1 cellular context compared by ENCODE assay signal in genomic region chr16:57447142-57447962, GRCh38.
TF ChIP-seq lines count a peak whose summit lies in the region.

Gene CIAPIN1 (minus strand): TSS chr16:57447385. CDS start chr16:57440928, 6,457 bp downstream.
Gene COQ9 (plus strand): TSS chr16:57447479. CDS start chr16:57447506, 27 bp downstream.

TF ChIP-seq in HepG2, 621 proteins besides CTCF, POLR2A, EP300 and RAD21 (continued from another document and continues in another):
- peak; percentile 100 for TF ChIP-seq ARNT2 (CRISPR knock-in tag; IDR thresholded peaks at IDR 0.05; ENCODE audit: low read depth)
- no peak for TF ChIP-seq BCLAF1 (IDR thresholded peaks at IDR 0.05)
- no peak for TF ChIP-seq TCF12 (IDR thresholded peaks at IDR 0.05)
- TF ChIP-seq TCF12 (CRISPR knock-in tag; IDR thresholded peaks at IDR 0.05): peak; percentile 84
- TF ChIP-seq NKX3-1 (CRISPR knock-in tag; IDR thresholded peaks at IDR 0.05): 0 out of 2 replicates have a peak, but pooled peaks have one; percentile 81
- peak; percentile 97 for TF ChIP-seq DMAP1 (CRISPR knock-in tag; IDR thresholded peaks at IDR 0.05)
- peak; percentile 90 for TF ChIP-seq KDM5A (IDR thresholded peaks at IDR 0.05; ENCODE audit: borderline replicate concordance, low read length)
- TF ChIP-seq SCMH1 (CRISPR knock-in tag; IDR thresholded peaks at IDR 0.05; ENCODE audit: borderline replicate concordance): no peak
- peak; percentile 78; the same call in 1 of the 2 replicates for TF ChIP-seq KLF12 (CRISPR knock-in tag; IDR thresholded peaks at IDR 0.05; ENCODE audit: borderline replicate concordance)
- no peak; the same call in 1 of the 2 replicates for TF ChIP-seq SNAI1 (CRISPR knock-in tag; IDR thresholded peaks at IDR 0.05; ENCODE audit: borderline replicate concordance)
- TF ChIP-seq YEATS2 (CRISPR knock-in tag; IDR thresholded peaks at IDR 0.05; ENCODE audit: borderline replicate concordance): peak; percentile 98
- TF ChIP-seq GATAD2A (CRISPR knock-in tag; IDR thresholded peaks at IDR 0.05): peak; percentile 64; the same call in 1 of the 2 replicates
- TF ChIP-seq SNAPC5 (CRISPR knock-in tag; IDR thresholded peaks at IDR 0.05; ENCODE audit: borderline replicate concordance): peak; percentile 27; the same call in 1 of the 2 replicates
- no peak for TF ChIP-seq USF2 (IDR thresholded peaks at IDR 0.05; ENCODE audit: low read depth, low read length)
- TF ChIP-seq USF2 (CRISPR knock-in tag; IDR thresholded peaks at IDR 0.05; ENCODE audit: borderline replicate concordance): no peak
- TF ChIP-seq ZNF776 (CRISPR knock-in tag; IDR thresholded peaks at IDR 0.05): peak; percentile 95
- TF ChIP-seq ZFP82 (CRISPR knock-in tag; IDR thresholded peaks at IDR 0.05; ENCODE audit: borderline replicate concordance): peak; percentile 77; the same call in 1 of the 2 replicates
- TF ChIP-seq BATF2 (CRISPR knock-in tag; IDR thresholded peaks at IDR 0.05): peak; percentile 90; the same call in 1 of the 2 replicates
- no peak for TF ChIP-seq HHEX (CRISPR knock-in tag; IDR thresholded peaks at IDR 0.05)
- TF ChIP-seq ZNF460 (CRISPR knock-in tag; IDR thresholded peaks at IDR 0.05; ENCODE audit: borderline replicate concordance): no peak
- peak; percentile 99 for TF ChIP-seq ZNF556 (CRISPR knock-in tag; IDR thresholded peaks at IDR 0.05; ENCODE audit: borderline replicate concordance)
- TF ChIP-seq LBX2 (CRISPR knock-in tag; IDR thresholded peaks at IDR 0.05; ENCODE audit: borderline replicate concordance): no peak; the same call in 1 of the 2 replicates
- peak; percentile 80; the same call in 1 of the 2 replicates for TF ChIP-seq ZNF17 (CRISPR knock-in tag; IDR thresholded peaks at IDR 0.05)
- peak; percentile 95; the same call in 1 of the 2 replicates for TF ChIP-seq ZNF615 (CRISPR knock-in tag; IDR thresholded peaks at IDR 0.05; ENCODE audit: borderline replicate concordance)
- peak; percentile 90 for TF ChIP-seq ETV5 (CRISPR knock-in tag; IDR thresholded peaks at IDR 0.05; ENCODE audit: borderline replicate concordance)
- no peak for TF ChIP-seq PREB (CRISPR knock-in tag; IDR thresholded peaks at IDR 0.05)
- peak; percentile 70 for TF ChIP-seq ZBTB20 (CRISPR knock-in tag; IDR thresholded peaks at IDR 0.05; ENCODE audit: borderline replicate concordance, low read depth)
- peak; percentile 88 for TF ChIP-seq BCL3 (CRISPR knock-in tag; IDR thresholded peaks at IDR 0.05)
- no peak; the same call in 1 of the 2 replicates for TF ChIP-seq ZNF232 (CRISPR knock-in tag; IDR thresholded peaks at IDR 0.05; ENCODE audit: borderline replicate concordance)
- no peak for TF ChIP-seq SOX6 (IDR thresholded peaks at IDR 0.05)
- TF ChIP-seq SOX6 (CRISPR knock-in tag; IDR thresholded peaks at IDR 0.05): peak; percentile 83
- TF ChIP-seq NFYC (CRISPR knock-in tag; IDR thresholded peaks at IDR 0.05): peak; percentile 51; the same call in 1 of the 2 replicates
- peak; percentile 97 for TF ChIP-seq KAT8 (CRISPR knock-in tag; IDR thresholded peaks at IDR 0.05)
- TF ChIP-seq ZNF343 (CRISPR knock-in tag; IDR thresholded peaks at IDR 0.05): peak; percentile 98
- TF ChIP-seq CHD2 (IDR thresholded peaks at IDR 0.05; ENCODE audit: low read depth, low read length): peak; percentile 100
- peak; percentile 83 for TF ChIP-seq ZNF121 (CRISPR knock-in tag; IDR thresholded peaks at IDR 0.05)
- peak; percentile 79 for TF ChIP-seq MED1 (CRISPR knock-in tag; IDR thresholded peaks at IDR 0.05)
- TF ChIP-seq EHMT2 (IDR thresholded peaks at IDR 0.05; ENCODE audit: borderline replicate concordance, low read depth, low read length): no peak
- peak; percentile 96 for TF ChIP-seq ZZZ3 (CRISPR knock-in tag; IDR thresholded peaks at IDR 0.05; ENCODE audit: borderline replicate concordance)
- TF ChIP-seq E2F5 (CRISPR knock-in tag; conservative IDR thresholded peaks at IDR 0.05): peak; percentile 77
- peak; percentile 86 for TF ChIP-seq DNMT1 (CRISPR knock-in tag; IDR thresholded peaks at IDR 0.05)
- TF ChIP-seq ZNF550 (CRISPR knock-in tag; IDR thresholded peaks at IDR 0.05; ENCODE audit: borderline replicate concordance): no peak
- peak; percentile 97 for TF ChIP-seq ZNF784 (CRISPR knock-in tag; IDR thresholded peaks at IDR 0.05; ENCODE audit: borderline replicate concordance)
- TF ChIP-seq FOXK1 (CRISPR knock-in tag; IDR thresholded peaks at IDR 0.05; ENCODE audit: borderline replicate concordance, low read depth): peak; percentile 89
- peak; percentile 99 for TF ChIP-seq KDM5B (CRISPR knock-in tag; IDR thresholded peaks at IDR 0.05; ENCODE audit: borderline replicate concordance)
- TF ChIP-seq ATRX (CRISPR knock-in tag; IDR thresholded peaks at IDR 0.05; ENCODE audit: borderline replicate concordance): no peak
- TF ChIP-seq RORA (CRISPR knock-in tag; IDR thresholded peaks at IDR 0.05): no peak
- no peak; the same call in 1 of the 2 replicates for TF ChIP-seq HINFP (CRISPR knock-in tag; IDR thresholded peaks at IDR 0.05; ENCODE audit: low read depth)
- peak; percentile 92 for TF ChIP-seq ATF2 (CRISPR knock-in tag; IDR thresholded peaks at IDR 0.05)
- peak; percentile 11; the same call in 1 of the 2 replicates for TF ChIP-seq ATF3 (CRISPR knock-in tag; IDR thresholded peaks at IDR 0.05)
- TF ChIP-seq ZC3H4 (CRISPR knock-in tag; IDR thresholded peaks at IDR 0.05; ENCODE audit: borderline replicate concordance): no peak
- peak; percentile 68 for TF ChIP-seq MNT (IDR thresholded peaks at IDR 0.05)
- no peak for TF ChIP-seq FOXP1 (IDR thresholded peaks at IDR 0.05)
- no peak for TF ChIP-seq FOXP1 (CRISPR knock-in tag; IDR thresholded peaks at IDR 0.05)
- no peak for TF ChIP-seq NFE2L2 (IDR thresholded peaks at IDR 0.05; ENCODE audit: low read length)
